15 cellular contexts compared by ENCODE assay signal in the genomic region with DNA sequence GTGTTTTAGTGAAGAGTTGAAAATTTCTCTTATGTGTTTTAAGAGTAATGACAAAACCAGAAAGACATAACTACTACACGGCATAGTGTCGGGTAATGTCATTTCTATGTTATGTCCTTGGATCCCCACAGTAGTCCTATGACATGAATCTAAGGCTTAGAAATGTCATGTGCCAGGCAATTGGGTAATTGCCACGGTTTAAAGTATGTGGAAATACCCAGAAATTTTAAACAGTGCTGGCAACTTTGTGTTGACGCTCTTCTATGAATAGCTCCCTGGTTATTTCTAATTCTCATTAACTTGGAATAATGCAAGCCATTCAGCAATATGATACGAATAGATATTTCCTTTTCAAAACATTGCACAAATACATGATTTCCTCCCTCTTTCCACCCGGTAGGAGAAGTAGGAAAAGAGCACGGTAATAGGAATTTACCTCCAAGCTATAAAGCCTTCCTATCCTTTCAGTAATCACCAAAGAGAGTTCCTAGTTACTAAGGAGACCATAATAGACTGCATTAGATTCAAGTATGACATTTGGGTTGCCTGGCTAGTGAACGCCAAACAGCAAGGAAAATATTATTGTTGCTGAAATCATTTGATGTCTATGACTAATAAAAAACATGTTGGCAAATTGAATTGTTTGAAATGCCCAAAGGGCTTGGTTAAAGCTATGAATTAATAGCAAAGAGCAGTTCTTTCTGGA.
A peak's percentile ranks its signal among the peaks of the same experiment; 100 is the strongest.
DNase-seq lines count a peak whose midpoint lies in the region; ATAC-seq and TF ChIP-seq lines count a peak whose summit lies in the region.
"Had no signal": no experiment of that assay in that cellular context is flagged by ENCODE, and none has a peak within 500 bp of the region (broad histone marks: within the 10 kb centered on the region; RNA-seq: fewer than 3 reads in every experiment).

No MANE protein-coding gene starts in this region.

- H2AFZ ChIP-seq in SK-N-SH (ENCODE audit: low read depth): no peak overlapping the region

- no peak overlapping the region for H3K9ac ChIP-seq in SK-N-SH

- no peaks in the 10 kb centered on the region for H3K9me2 ChIP-seq in SK-N-SH

- intact Hi-C loops in upper lobe of right lung (cut with DNase I): no loop called here

- H3K79me2 ChIP-seq in SK-N-SH (ENCODE audit: insufficient read depth): no peaks in the 10 kb centered on the region

- CTCF ChIA-PET in SK-N-SH (lab: Yijun Ruan, JAX): interaction anchor here (0.8 to 6.2 kb wide), 4 partner anchors 8 to 329 kb away, joined by 3 to 67 read pairs (median 4); no protein-coding TSS in a partner anchor

- no peaks in the 10 kb centered on the region for H3F3A ChIP-seq in SK-N-SH (replicated peaks; ENCODE audit: insufficient read depth)

- peaks cover 0 to 11% of the 10 kb centered on the region in 2 experiments; a peak in 2 of 4 replicates for H3K4me1 ChIP-seq in SK-N-SH (ENCODE audit: control insufficient read depth in 1 of 2, insufficient read depth in 2 of 2, low read depth in 1 of 2, low read length in 1 of 2)
- peaks cover 19% of the 10 kb centered on the region for H3K4me1 ChIP-seq in upper lobe of right lung
- H3K4me1 ChIP-seq in HAP-1: peaks cover 4% of the 10 kb centered on the region; the same call in 1 of the 2 replicates

- 60% methylated on average over 8 of the region's 8 CpGs for WGBS in SK-N-SH (ENCODE audit: low lambda C conversion rate)

- H3K9me3 ChIP-seq in SK-N-SH: no peaks in the 10 kb centered on the region
- no peaks in the 10 kb centered on the region for H3K9me3 ChIP-seq in upper lobe of right lung
- no peaks in the 10 kb centered on the region for H3K9me3 ChIP-seq in HAP-1

- H4K20me1 ChIP-seq in SK-N-SH (ENCODE audit: insufficient read depth): no peaks in the 10 kb centered on the region

- H3K27me3 ChIP-seq in SK-N-SH (ENCODE audit: insufficient read depth): no peaks in the 10 kb centered on the region
- H3K27me3 ChIP-seq in upper lobe of right lung: no peaks in the 10 kb centered on the region
- 0 out of 2 replicates have a peak, but pooled peaks cover 2% of the 10 kb centered on the region for H3K27me3 ChIP-seq in HAP-1 (ENCODE audit: low read depth)

- H3K27ac ChIP-seq in SK-N-SH (ENCODE audit: low read depth in 2 of 2, low read length in 1 of 2): peak overlapping the region in 1 of 2 experiments; percentile 61; a peak in 1 of 4 replicates
- peak overlapping the region in 1 of 2 donors; percentile 51 for H3K27ac ChIP-seq in coronary artery
- peak overlapping the region; percentile 24 for H3K27ac ChIP-seq in upper lobe of right lung

- H3K36me3 ChIP-seq in SK-N-SH (replicated peaks in 1 of 2; ENCODE audit: control insufficient read depth in 1 of 2, insufficient read depth in 2 of 2, low read length in 1 of 2) (no peaks in the 10 kb centered on the region), upper lobe of right lung (no peaks in the 10 kb centered on the region), HAP-1 (replicated peaks) (no peaks in the 10 kb centered on the region)

- POLR2A ChIA-PET in SK-N-SH (lab: Yijun Ruan, JAX): no interaction called here

- in situ Hi-C loops in HAP-1 (cut with MboI; ENCODE audit: low sequenced_read_pairs): no loop called here

- no peak for TF ChIP-seq RAD21 in SK-N-SH (IDR thresholded peaks at IDR 0.05; ENCODE audit: low read length)

- no peak for TF ChIP-seq EP300 in SK-N-SH (IDR thresholded peaks at IDR 0.05; ENCODE audit: borderline replicate concordance in 1 of 2, low read depth in 1 of 2, low read length in 1 of 2)

- ATAC-seq in SK-N-SH treated with all-trans-retinoic acid at 6 μM for 48 hours (peak; percentile 30; the same call in 1 of the 3 replicates), upper lobe of right lung (peak; percentile 48), GM21367 (IDR thresholded peaks at IDR 0.05; ENCODE audit: unreplicated experiment) (no peak), GM18907 (IDR thresholded peaks at IDR 0.05; ENCODE audit: unreplicated experiment) (no peak)
- ATAC-seq: activated naive CD8-positive, alpha-beta T cell treated with anti-CD3 and anti-CD28 coated beads, Interleukin-2, amount 50 U/mL, for 24 hours; K562; Panc1; stimulated activated naive CD8-positive, alpha-beta T cell treated with anti-CD3 and anti-CD28 coated beads, Interleukin-15, Interleukin-2, amounts not matched to agents 100 U/mL and 50 U/mL, for 24 hours had no signal

- DNase-seq in SK-N-SH: no peak
- no peak for DNase-seq in coronary artery (ENCODE audit: low spot score)
- peak; percentile 80 to 90 for DNase-seq in lung microvascular endothelial cell (ENCODE audit: low read depth in 2 of 2)
- DNase-seq in upper lobe of right lung: no peak
- DNase-seq in HAP-1 (ENCODE audit: low spot score in 2 of 2): no peak
- DNase-seq: 8988T; activated naive CD8-positive, alpha-beta T cell treated with anti-CD3 and anti-CD28 coated beads, Interleukin-2, amount 50 U/mL, for 24 hours; NCI-H2171 treated with DMSO at 0.1 percent for 48 hours; stimulated activated CD4-positive, alpha-beta T cell treated with anti-CD3 and anti-CD28 coated beads, Interleukin-4, amount 100 ng/mL, for 1 hour; stimulated activated naive CD8-positive, alpha-beta T cell treated with anti-CD3 and anti-CD28 coated beads, Interleukin-15, Interleukin-2, amounts not matched to agents 100 U/mL and 50 U/mL, for 24 hours had no signal

- H3K4me3 ChIP-seq in SK-N-SH (ENCODE audit: low read depth in 2 of 2, low read length in 1 of 2): no peak overlapping the region
- peak overlapping the region; percentile 14 for H3K4me3 ChIP-seq in coronary artery
- H3K4me3 ChIP-seq in upper lobe of right lung: no peak overlapping the region
- H3K4me3 ChIP-seq in HAP-1: no peak overlapping the region
- H3K4me3 ChIP-seq: K562 had no signal

- no peak overlapping the region for H3K4me2 ChIP-seq in SK-N-SH

- TF ChIP-seq CTCF in SK-N-SH (IDR thresholded peaks at IDR 0.05): no peak
- no peak for TF ChIP-seq CTCF in coronary artery (IDR thresholded peaks at IDR 0.05)
- no peak for TF ChIP-seq CTCF in upper lobe of right lung (IDR thresholded peaks at IDR 0.05)

TF ChIP-seq in SK-N-SH treated with all-trans-retinoic acid at 6 μM for 48 hours, 23 proteins besides CTCF, POLR2A, EP300 and RAD21 (continues in another document):
- TF ChIP-seq PPARA (CRISPR knock-in tag; IDR thresholded peaks at IDR 0.05; ENCODE audit: borderline replicate concordance): no peak
- TF ChIP-seq, protein P1, sequence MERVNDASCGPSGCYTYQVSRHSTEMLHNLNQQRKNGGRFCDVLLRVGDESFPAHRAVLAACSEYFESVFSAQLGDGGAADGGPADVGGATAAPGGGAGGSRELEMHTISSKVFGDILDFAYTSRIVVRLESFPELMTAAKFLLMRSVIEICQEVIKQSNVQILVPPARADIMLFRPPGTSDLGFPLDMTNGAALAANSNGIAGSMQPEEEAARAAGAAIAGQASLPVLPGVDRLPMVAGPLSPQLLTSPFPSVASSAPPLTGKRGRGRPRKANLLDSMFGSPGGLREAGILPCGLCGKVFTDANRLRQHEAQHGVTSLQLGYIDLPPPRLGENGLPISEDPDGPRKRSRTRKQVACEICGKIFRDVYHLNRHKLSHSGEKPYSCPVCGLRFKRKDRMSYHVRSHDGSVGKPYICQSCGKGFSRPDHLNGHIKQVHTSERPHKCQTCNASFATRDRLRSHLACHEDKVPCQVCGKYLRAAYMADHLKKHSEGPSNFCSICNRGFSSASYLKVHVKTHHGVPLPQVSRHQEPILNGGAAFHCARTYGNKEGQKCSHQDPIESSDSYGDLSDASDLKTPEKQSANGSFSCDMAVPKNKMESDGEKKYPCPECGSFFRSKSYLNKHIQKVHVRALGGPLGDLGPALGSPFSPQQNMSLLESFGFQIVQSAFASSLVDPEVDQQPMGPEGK (CRISPR knock-in tag; IDR thresholded peaks at IDR 0.05; ENCODE audit: borderline replicate concordance): no peak
- TF ChIP-seq ZFP30 (CRISPR knock-in tag; IDR thresholded peaks at IDR 0.05): no peak
- no peak for TF ChIP-seq ISL1 (CRISPR knock-in tag; IDR thresholded peaks at IDR 0.05)
- no peak for TF ChIP-seq SNAI2 (CRISPR knock-in tag; IDR thresholded peaks at IDR 0.05)
- no peak for TF ChIP-seq ESRRG (CRISPR knock-in tag; IDR thresholded peaks at IDR 0.05)
- TF ChIP-seq TCF4 (CRISPR knock-in tag; IDR thresholded peaks at IDR 0.05; ENCODE audit: borderline replicate concordance): no peak
- no peak for TF ChIP-seq TOX (CRISPR knock-in tag; IDR thresholded peaks at IDR 0.05; ENCODE audit: borderline replicate concordance)
- no peak for TF ChIP-seq ARNTL (CRISPR knock-in tag; IDR thresholded peaks at IDR 0.05; ENCODE audit: borderline replicate concordance, low read depth)
- TF ChIP-seq ZNF8 (CRISPR knock-in tag; IDR thresholded peaks at IDR 0.05): no peak

TF ChIP-seq in SK-N-SH, 30 proteins besides CTCF, POLR2A, EP300 and RAD21:
- TF ChIP-seq MXI1 (IDR thresholded peaks at IDR 0.05; ENCODE audit: low read depth, low read length) (no peak), ELF1 (IDR thresholded peaks at IDR 0.05) (no peak), GATA2 (CRISPR knock-in tag; IDR thresholded peaks at IDR 0.05) (no peak), YY1 (IDR thresholded peaks at IDR 0.05; ENCODE audit: low read depth) (no peak), TAF1 (IDR thresholded peaks at IDR 0.05; ENCODE audit: borderline replicate concordance, low read depth, low read length) (no peak), RCOR1 (IDR thresholded peaks at IDR 0.05; ENCODE audit: low read length) (no peak), RFX5 (IDR thresholded peaks at IDR 0.05; ENCODE audit: low read length) (no peak), NRF1 (IDR thresholded peaks at IDR 0.05; ENCODE audit: low read depth, low read length) (no peak)
- TF ChIP-seq, protein P2, sequence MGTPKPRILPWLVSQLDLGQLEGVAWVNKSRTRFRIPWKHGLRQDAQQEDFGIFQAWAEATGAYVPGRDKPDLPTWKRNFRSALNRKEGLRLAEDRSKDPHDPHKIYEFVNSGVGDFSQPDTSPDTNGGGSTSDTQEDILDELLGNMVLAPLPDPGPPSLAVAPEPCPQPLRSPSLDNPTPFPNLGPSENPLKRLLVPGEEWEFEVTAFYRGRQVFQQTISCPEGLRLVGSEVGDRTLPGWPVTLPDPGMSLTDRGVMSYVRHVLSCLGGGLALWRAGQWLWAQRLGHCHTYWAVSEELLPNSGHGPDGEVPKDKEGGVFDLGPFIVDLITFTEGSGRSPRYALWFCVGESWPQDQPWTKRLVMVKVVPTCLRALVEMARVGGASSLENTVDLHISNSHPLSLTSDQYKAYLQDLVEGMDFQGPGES (IDR thresholded peaks at IDR 0.05; ENCODE audit: low read depth, low read length): no peak
- TF ChIP-seq, protein P3, sequence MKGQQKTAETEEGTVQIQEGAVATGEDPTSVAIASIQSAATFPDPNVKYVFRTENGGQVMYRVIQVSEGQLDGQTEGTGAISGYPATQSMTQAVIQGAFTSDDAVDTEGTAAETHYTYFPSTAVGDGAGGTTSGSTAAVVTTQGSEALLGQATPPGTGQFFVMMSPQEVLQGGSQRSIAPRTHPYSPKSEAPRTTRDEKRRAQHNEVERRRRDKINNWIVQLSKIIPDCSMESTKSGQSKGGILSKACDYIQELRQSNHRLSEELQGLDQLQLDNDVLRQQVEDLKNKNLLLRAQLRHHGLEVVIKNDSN (IDR thresholded peaks at IDR 0.05; ENCODE audit: borderline replicate concordance, low read depth): no peak

Comparison
In these comparisons a context has a peak if more than half of its experiments do, and no peak if none do; other contexts are left out.
1. ATAC-seq: peak in SK-N-SH treated with all-trans-retinoic acid at 6 μM for 48 hours (single experiment) and upper lobe of right lung (single experiment); none in GM21367 (single experiment) and GM18907 (single experiment).
2. DNase-seq: peak in lung microvascular endothelial cell (2 of 2); none in SK-N-SH (single experiment), coronary artery (single experiment), upper lobe of right lung (single experiment) and HAP-1 (0 of 2).